ENCODE assay signal across 14 cellular contexts in genomic region chr11:83641511-83641910, GRCh38.
A peak's percentile ranks its signal among the peaks of the same experiment; 100 is the strongest.
DNase-seq lines count a peak whose midpoint lies in the region; ATAC-seq and TF ChIP-seq lines count a peak whose summit lies in the region.
"Had no signal": no experiment of that assay in that cellular context is flagged by ENCODE, and none has a peak within 500 bp of the region (broad histone marks: within the 10 kb centered on the region; RNA-seq: fewer than 3 reads in every experiment).

No MANE protein-coding gene starts in this region.

- ATAC-seq in IMR-90 (ENCODE audit: low read depth) = no peak

- H3K4me3 ChIP-seq in IMR-90 (ENCODE audit: insufficient read depth, low read depth, low read length) (no peak overlapping the region), foreskin fibroblast (ENCODE audit: low read depth in 1 of 2, low read length in 2 of 2) (no peak overlapping the region), neural cell (ENCODE audit: low read length) (no peak overlapping the region), breast epithelium (no peak overlapping the region)
- H3K4me3 ChIP-seq: stomach had no signal

- H3K4me3 Mint-ChIP-seq in activated naive CD4-positive, alpha-beta T cell treated with anti-CD3 and anti-CD28 coated beads for 36 hours = no peak overlapping the region
- H3K4me3 Mint-ChIP-seq: nephron had no signal

- H3K14ac ChIP-seq in IMR-90 (replicated peaks; ENCODE audit: low read depth, low read length) = no peak overlapping the region

- TF ChIP-seq EP300 in neural cell (conservative IDR thresholded peaks at IDR 0.05; ENCODE audit: poor library complexity, severe bottlenecking) = no peak

- no peaks in the 10 kb centered on the region for H3K4me1 Mint-ChIP-seq in activated naive CD4-positive, alpha-beta T cell treated with anti-CD3 and anti-CD28 coated beads for 36 hours (ENCODE audit: low read depth)

- TF ChIP-seq CTCF in IMR-90 (conservative IDR thresholded peaks at IDR 0.05; ENCODE audit: low read depth, low read length) (no peak), foreskin fibroblast (IDR thresholded peaks at IDR 0.05; ENCODE audit: low read depth, low read length) (no peak), neural cell (IDR thresholded peaks at IDR 0.05; ENCODE audit: poor library complexity, severe bottlenecking) (no peak), breast epithelium (IDR thresholded peaks at IDR 0.05) (no peak)

- dilution Hi-C loops in IMR-90 (cut with HindIII; ENCODE audit: low sequenced_read_pairs, unreplicated experiment) = no loop called here

- CTCF ChIA-PET in IMR-90 (lab: Yijun Ruan, JAX) = interaction anchor here (0.6 kb wide), 1 partner anchor 233 kb away, joined by 3 read pairs; no protein-coding TSS in a partner anchor
- CTCF ChIA-PET in activated naive CD4-positive, alpha-beta T cell treated with anti-CD3 and anti-CD28 coated beads for 36 hours (lab: Charles Lee) = no interaction called here

- H3K27ac Mint-ChIP-seq in activated naive CD4-positive, alpha-beta T cell treated with anti-CD3 and anti-CD28 coated beads for 36 hours = no peak overlapping the region

- H3K27me3 ChIP-seq in IMR-90 (ENCODE audit: control insufficient read depth, insufficient read depth, low read length) = 0 out of 2 replicates have a peak, but pooled peaks cover 1% of the 10 kb centered on the region
- H3K27me3 ChIP-seq in neural cell (ENCODE audit: insufficient read depth, low read depth, low read length) = no peaks in the 10 kb centered on the region
- no peaks in the 10 kb centered on the region for H3K27me3 ChIP-seq in breast epithelium
- H3K27me3 ChIP-seq: stomach had no signal

- no peak overlapping the region for H3K23ac ChIP-seq in IMR-90 (ENCODE audit: low read depth, low read length)

- H2BK15ac ChIP-seq in IMR-90 (ENCODE audit: low read depth, low read length) = no peak overlapping the region

- DNase-seq in AG08395 (ENCODE audit: low spot score) (peak; percentile 49), IMR-90 (peak; percentile 6), foreskin fibroblast (peak; percentile 16 to 69), GDM1 (lab: John Stamatoyannopoulos, UW) (no peak), breast epithelium (ENCODE audit: low spot score in 2 of 2) (no peak)
- DNase-seq in activated naive CD4-positive, alpha-beta T cell treated with anti-CD3 and anti-CD28 coated beads for 36 hours = no peak
- no peak for DNase-seq in activated CD4-positive, alpha-beta T cell treated with anti-CD3 and anti-CD28 coated beads for 48 hours
- DNase-seq: activated CD8-positive, alpha-beta memory T cell treated with anti-CD3 and anti-CD28 coated beads for 24 hours; activated effector memory CD4-positive, alpha-beta T cell treated with Interleukin-2 at 50 U/mL for 16 hours; glutamatergic neuron; NCI-H2171; stomach had no signal

- POLR2A ChIA-PET in IMR-90 (lab: Charles Lee; ENCODE audit: unreplicated experiment) = no interaction called here

- 63% methylated on average over 3 of the region's 7 CpGs; no CpG with 5 or more reads in 1 of the 2 experiments for WGBS in IMR-90 (ENCODE audit: extremely low coverage in 2 of 2, insufficient read length in 1 of 2), 2 experiments

- no peaks in the 10 kb centered on the region for H3F3A ChIP-seq in neural cell (ENCODE audit: insufficient read depth, low read length, poor library complexity, severe bottlenecking)

- no peak overlapping the region for H3K56ac ChIP-seq in IMR-90 (ENCODE audit: extremely low read depth, insufficient read depth, low read length)

- no peaks in the 10 kb centered on the region for H3K36me3 Mint-ChIP-seq in activated naive CD4-positive, alpha-beta T cell treated with anti-CD3 and anti-CD28 coated beads for 36 hours (ENCODE audit: low read depth)

- BruUV-seq in IMR-90 (replicated peaks; lab: Mats Ljungman, UMichigan) = no TSS peak

- H2AFZ ChIP-seq in IMR-90 (replicated peaks; ENCODE audit: low read length, poor library complexity) (no peak overlapping the region), neural cell (ENCODE audit: low read depth, low read length) (no peak overlapping the region)

- no peak overlapping the region for H2AK5ac ChIP-seq in IMR-90 (ENCODE audit: low read depth, low read length)

- no peaks in the 10 kb centered on the region for H3K79me1 ChIP-seq in IMR-90 (ENCODE audit: low read depth in 1 of 2, low read length in 2 of 2)

- in situ Hi-C loops in IMR-90 (cut with MboI; ENCODE audit: low sequenced_read_pairs) = no loop called here

- peaks cover 14% of the 10 kb centered on the region for H3K27me3 Mint-ChIP-seq in activated naive CD4-positive, alpha-beta T cell treated with anti-CD3 and anti-CD28 coated beads for 36 hours (ENCODE audit: low read depth)

- no peak overlapping the region for H2BK20ac ChIP-seq in IMR-90 (ENCODE audit: low read depth, low read length)

- H2AK9ac ChIP-seq in IMR-90 (replicated peaks; ENCODE audit: low read depth, low read length, poor library complexity) = no peak overlapping the region

- no peak overlapping the region for H2BK120ac ChIP-seq in IMR-90 (ENCODE audit: low read depth, low read length)

- no peak overlapping the region for H3K4ac ChIP-seq in IMR-90 (ENCODE audit: low read depth, low read length)

- no peaks in the 10 kb centered on the region for H3K9me3 Mint-ChIP-seq in activated naive CD4-positive, alpha-beta T cell treated with anti-CD3 and anti-CD28 coated beads for 36 hours
- H3K9me3 Mint-ChIP-seq: nephron had no signal

- no peaks in the 10 kb centered on the region for H3K36me3 ChIP-seq in IMR-90 (ENCODE audit: control insufficient read depth, insufficient read depth, low read length)
- H3K36me3 ChIP-seq in neural cell (ENCODE audit: insufficient read depth, low read length) = no peaks in the 10 kb centered on the region
- no peaks in the 10 kb centered on the region for H3K36me3 ChIP-seq in breast epithelium
- H3K36me3 ChIP-seq: stomach had no signal

- H3K4me1 ChIP-seq in IMR-90 (ENCODE audit: control insufficient read depth, insufficient read depth, low read length) = no peaks in the 10 kb centered on the region
- H3K4me1 ChIP-seq in breast epithelium = no peaks in the 10 kb centered on the region
- H3K4me1 ChIP-seq: stomach had no signal

- no peaks in the 10 kb centered on the region for H4K20me1 ChIP-seq in IMR-90 (ENCODE audit: insufficient read depth, low read length)
- peaks cover 5% of the 10 kb centered on the region for H4K20me1 ChIP-seq in neural cell (ENCODE audit: insufficient read depth)

- no peak overlapping the region for H3K27ac ChIP-seq in IMR-90 (ENCODE audit: insufficient read depth, low read length)
- H3K27ac ChIP-seq in neural cell (ENCODE audit: low read length) = peak overlapping the region; percentile 63
- peak overlapping the region in 1 of 2 donors; percentile 13 for H3K27ac ChIP-seq in breast epithelium

- no peak overlapping the region for H3K9ac ChIP-seq in IMR-90 (ENCODE audit: low read depth, low read length)
- no peak overlapping the region for H3K9ac ChIP-seq in neural cell (ENCODE audit: low read length)

- H3K9me1 ChIP-seq in IMR-90 (ENCODE audit: insufficient read depth, low read length) = no peaks in the 10 kb centered on the region

- no peak overlapping the region for H4K5ac ChIP-seq in IMR-90 (ENCODE audit: low read depth, low read length)

- H3K18ac ChIP-seq in IMR-90 (ENCODE audit: low read depth, low read length) = no peak overlapping the region

- TF ChIP-seq RAD21 in IMR-90 (IDR thresholded peaks at IDR 0.05; ENCODE audit: low read length) (no peak), neural cell (conservative IDR thresholded peaks at IDR 0.05) (no peak)

- intact Hi-C loops in IMR-90 (cut with micrococcal nuclease) = no loop called here
- intact Hi-C loops in activated naive CD4-positive, alpha-beta T cell treated with anti-CD3 and anti-CD28 coated beads for 36 hours (cut with micrococcal nuclease) = no loop called here
- intact Hi-C loops in breast epithelium (cut with DNase I; ENCODE audit: low total_unique reads) = no loop called here

- no peak for TF ChIP-seq POLR2A in IMR-90 (IDR thresholded peaks at IDR 0.05; ENCODE audit: low read depth, low read length)
- TF ChIP-seq POLR2A in breast epithelium (IDR thresholded peaks at IDR 0.05) = no peak

- H4K8ac ChIP-seq in IMR-90 (ENCODE audit: low read depth in 2 of 2, low read length in 2 of 2) = no peak overlapping the region

- H3K9me3 ChIP-seq in IMR-90 (ENCODE audit: control insufficient read depth, insufficient read depth, low read length) = no peaks in the 10 kb centered on the region
- H3K9me3 ChIP-seq in neural cell (ENCODE audit: low read length) = no peaks in the 10 kb centered on the region
- H3K9me3 ChIP-seq in breast epithelium = no peaks in the 10 kb centered on the region
- H3K9me3 ChIP-seq: stomach had no signal

- no peak overlapping the region for H4K91ac ChIP-seq in IMR-90 (ENCODE audit: insufficient read depth, low read depth, low read length)

- peaks cover 65% of the 10 kb centered on the region for H3K79me2 ChIP-seq in neural cell (replicated peaks; ENCODE audit: insufficient read depth, low read length)

- H3K4me2 ChIP-seq in IMR-90 (ENCODE audit: low read depth, low read length) = no peak overlapping the region
- no peak overlapping the region for H3K4me2 ChIP-seq in neural cell (ENCODE audit: low read length)

- no peak overlapping the region for H2BK5ac ChIP-seq in IMR-90 (ENCODE audit: low read depth, low read length, poor library complexity, severe bottlenecking)

- H3K9me2 ChIP-seq in neural cell (ENCODE audit: insufficient read depth, low read length) = no peaks in the 10 kb centered on the region

TF ChIP-seq in IMR-90, 13 proteins besides CTCF, POLR2A, EP300 and RAD21:
- TF ChIP-seq MAZ (IDR thresholded peaks at IDR 0.05; ENCODE audit: borderline replicate concordance, low read depth, low read length) (no peak), SMC3 (IDR thresholded peaks at IDR 0.05; ENCODE audit: low read depth, low read length) (no peak), MAFK (IDR thresholded peaks at IDR 0.05; ENCODE audit: low read depth, low read length) (no peak), MXI1 (IDR thresholded peaks at IDR 0.05; ENCODE audit: borderline replicate concordance, low read depth, low read length) (no peak), FOS (IDR thresholded peaks at IDR 0.05; ENCODE audit: low read depth, low read length) (no peak), CHD1 (IDR thresholded peaks at IDR 0.05; ENCODE audit: low read depth, low read length) (no peak)

TF ChIP-seq in neural cell, 6 proteins besides CTCF, POLR2A, EP300 and RAD21 (continues in another document):
- no peak for TF ChIP-seq EZH2 (IDR thresholded peaks at IDR 0.05; ENCODE audit: borderline replicate concordance, insufficient read depth, low read length, poor library complexity, severe bottlenecking)
- TF ChIP-seq POLR2AphosphoS5 (IDR thresholded peaks at IDR 0.05) = no peak
- TF ChIP-seq SMC3 (conservative IDR thresholded peaks at IDR 0.05; ENCODE audit: poor library complexity) = no peak

Comparison
In these comparisons a context has a peak if more than half of its experiments do, and no peak if none do; other contexts are left out.
1. DNase-seq: peak in AG08395 (single experiment), IMR-90 (single experiment) and foreskin fibroblast (2 of 2); none in activated naive CD4-positive, alpha-beta T cell treated with anti-CD3 and anti-CD28 coated beads for 36 hours (single experiment), GDM1 (single experiment), breast epithelium (0 of 2) and activated CD4-positive, alpha-beta T cell treated with anti-CD3 and anti-CD28 coated beads for 48 hours (single experiment).